Comparison of ENCODE assay signal across 28 cellular contexts in the genomic region with DNA sequence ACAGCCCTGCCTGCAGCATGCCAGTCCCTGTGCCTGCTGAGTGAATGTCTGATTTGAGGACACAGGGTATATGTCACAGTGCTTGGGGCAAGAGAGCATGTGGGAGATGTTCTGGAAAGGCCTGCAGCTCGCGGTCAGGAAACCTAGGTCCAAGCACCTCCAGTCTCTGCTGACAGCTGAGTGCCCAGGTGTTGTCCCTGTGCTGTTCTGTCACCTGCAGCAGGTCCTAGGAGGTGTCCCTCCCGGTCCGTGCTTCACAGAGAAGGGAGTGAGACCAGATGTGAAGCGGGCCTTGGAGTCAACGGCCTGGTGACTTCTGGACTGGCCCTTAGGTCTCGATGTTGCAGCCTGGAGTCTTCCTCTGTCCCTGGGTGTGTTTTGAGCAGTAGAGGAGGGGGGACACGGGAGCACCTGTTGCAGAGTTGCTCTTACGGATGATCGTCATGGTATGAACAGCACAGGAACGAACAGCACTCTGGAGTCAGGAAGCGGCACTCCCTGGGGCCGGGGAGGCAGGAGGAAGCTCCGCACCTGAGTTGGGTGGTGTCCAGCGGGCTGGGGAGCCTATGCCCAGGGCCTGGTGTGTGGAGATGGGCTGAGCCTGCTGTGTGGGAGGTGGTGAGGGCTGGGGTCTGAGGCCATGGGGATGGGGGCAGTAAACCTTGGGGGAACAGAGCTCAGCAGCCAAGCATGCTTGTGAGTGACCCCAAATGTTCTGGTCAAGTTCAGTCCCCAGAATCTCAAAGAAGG. TPM values are rescaled to one million over a fixed set of nuclear protein-coding genes. Genes with fewer than 3 reads are reported as not detected.
DNase-seq lines count a peak whose midpoint lies in the region; ATAC-seq and TF ChIP-seq lines count a peak whose summit lies in the region.
"Had no signal": no experiment of that assay in that cellular context is flagged by ENCODE, and none has a peak within 500 bp of the region (broad histone marks: within the 10 kb centered on the region; RNA-seq: fewer than 3 reads in every experiment).

No MANE protein-coding gene starts in this region.

- no peak overlapping the region for H3K4me3 Mint-ChIP-seq in activated CD4-positive, alpha-beta memory T cell treated with anti-CD3 and anti-CD28 coated beads for 36 hours
- H3K4me3 Mint-ChIP-seq in activated CD4-positive, alpha-beta memory T cell treated with anti-CD3 and anti-CD28 coated beads, Interleukin-2, amount 10 ng/mL, durations not matched to agents 7 days and 5 days = no peak overlapping the region
- H3K4me3 Mint-ChIP-seq in chondrocyte (ENCODE audit: unreplicated experiment) (no peak overlapping the region), endothelial cell (ENCODE audit: unreplicated experiment) (no peak overlapping the region)
- no peak overlapping the region for H3K4me3 Mint-ChIP-seq in activated CD8-positive, alpha-beta T cell treated with anti-CD3 and anti-CD28 coated beads for 36 hours
- H3K4me3 Mint-ChIP-seq: CD4-positive, alpha-beta T cell; HFFc6 had no signal

- no peak overlapping the region for H2AFZ ChIP-seq in trophoblast cell (ENCODE audit: insufficient read depth, low read length, poor library complexity)

- no peak for ATAC-seq in activated CD8-positive, alpha-beta T cell treated with anti-CD3 and anti-CD28 coated beads for 36 hours
- ATAC-seq: K562, Right ventricle myocardium inferior had no signal

- no peaks in the 10 kb centered on the region for H3K9me3 Mint-ChIP-seq in activated CD4-positive, alpha-beta memory T cell treated with anti-CD3 and anti-CD28 coated beads for 36 hours
- H3K9me3 Mint-ChIP-seq in activated CD4-positive, alpha-beta memory T cell treated with anti-CD3 and anti-CD28 coated beads, Interleukin-2, amount 10 ng/mL, durations not matched to agents 7 days and 5 days = no peaks in the 10 kb centered on the region
- H3K9me3 Mint-ChIP-seq in chondrocyte (ENCODE audit: low read depth) = no peaks in the 10 kb centered on the region
- H3K9me3 Mint-ChIP-seq in endothelial cell (ENCODE audit: unreplicated experiment) = no peaks in the 10 kb centered on the region
- H3K9me3 Mint-ChIP-seq in activated CD8-positive, alpha-beta T cell treated with anti-CD3 and anti-CD28 coated beads for 36 hours = no peaks in the 10 kb centered on the region
- H3K9me3 Mint-ChIP-seq: CD4-positive, alpha-beta T cell; HFFc6 had no signal

- peaks cover 2% of the 10 kb centered on the region for H3K9me3 ChIP-seq in trophoblast cell (ENCODE audit: insufficient read depth, low read depth, low read length)
- H3K9me3 ChIP-seq: BLaER1, MG63 had no signal

- no peaks in the 10 kb centered on the region for H3K4me1 Mint-ChIP-seq in activated CD4-positive, alpha-beta memory T cell treated with anti-CD3 and anti-CD28 coated beads for 36 hours (ENCODE audit: low read depth)
- peaks cover 4% of the 10 kb centered on the region for H3K4me1 Mint-ChIP-seq in activated CD4-positive, alpha-beta memory T cell treated with anti-CD3 and anti-CD28 coated beads, Interleukin-2, amount 10 ng/mL, durations not matched to agents 7 days and 5 days
- peaks cover 5% of the 10 kb centered on the region for H3K4me1 Mint-ChIP-seq in chondrocyte (ENCODE audit: low read depth)
- no peaks in the 10 kb centered on the region for H3K4me1 Mint-ChIP-seq in endothelial cell (ENCODE audit: unreplicated experiment)
- no peaks in the 10 kb centered on the region for H3K4me1 Mint-ChIP-seq in activated CD8-positive, alpha-beta T cell treated with anti-CD3 and anti-CD28 coated beads for 36 hours (ENCODE audit: low read depth)

- H3K36me3 Mint-ChIP-seq in activated CD4-positive, alpha-beta memory T cell treated with anti-CD3 and anti-CD28 coated beads for 36 hours = no peaks in the 10 kb centered on the region
- H3K36me3 Mint-ChIP-seq in activated CD4-positive, alpha-beta memory T cell treated with anti-CD3 and anti-CD28 coated beads, Interleukin-2, amount 10 ng/mL, durations not matched to agents 7 days and 5 days (ENCODE audit: low read depth) = no peaks in the 10 kb centered on the region
- H3K36me3 Mint-ChIP-seq in chondrocyte (ENCODE audit: low read depth) (no peaks in the 10 kb centered on the region), endothelial cell (ENCODE audit: low read depth, unreplicated experiment) (peaks cover 4% of the 10 kb centered on the region)
- no peaks in the 10 kb centered on the region for H3K36me3 Mint-ChIP-seq in activated CD8-positive, alpha-beta T cell treated with anti-CD3 and anti-CD28 coated beads for 36 hours (ENCODE audit: low read depth)

- H3K27ac ChIP-seq in trophoblast cell (ENCODE audit: low read depth, low read length) = no peak overlapping the region
- H3K27ac ChIP-seq: 22Rv1, BLaER1, HL-60 had no signal

- no peak overlapping the region for H4K12ac ChIP-seq in trophoblast cell (ENCODE audit: low read depth, low read length)

- TF ChIP-seq CTCF in chondrocyte (IDR thresholded peaks at IDR 0.05) (no peak), endothelial cell (IDR thresholded peaks at IDR 0.05; ENCODE audit: unreplicated experiment) (no peak)
- TF ChIP-seq CTCF in activated CD8-positive, alpha-beta T cell treated with anti-CD3 and anti-CD28 coated beads for 36 hours (IDR thresholded peaks at IDR 0.05) = no peak

- peaks cover 3% of the 10 kb centered on the region for H3K27me3 Mint-ChIP-seq in activated CD4-positive, alpha-beta memory T cell treated with anti-CD3 and anti-CD28 coated beads for 36 hours
- peaks cover 23% of the 10 kb centered on the region for H3K27me3 Mint-ChIP-seq in activated CD4-positive, alpha-beta memory T cell treated with anti-CD3 and anti-CD28 coated beads, Interleukin-2, amount 10 ng/mL, durations not matched to agents 7 days and 5 days
- H3K27me3 Mint-ChIP-seq in chondrocyte (ENCODE audit: low read depth) (peaks cover 24% of the 10 kb centered on the region), endothelial cell (ENCODE audit: unreplicated experiment) (peaks cover 9% of the 10 kb centered on the region)
- peaks cover 13% of the 10 kb centered on the region for H3K27me3 Mint-ChIP-seq in activated CD8-positive, alpha-beta T cell treated with anti-CD3 and anti-CD28 coated beads for 36 hours

- H3K9ac ChIP-seq in trophoblast cell (ENCODE audit: low read length) = no peak overlapping the region
- H3K9ac ChIP-seq: BLaER1 had no signal

- H3K79me2 ChIP-seq in trophoblast cell (ENCODE audit: control insufficient read depth, insufficient read depth, low read length, poor library complexity) = no peaks in the 10 kb centered on the region

- DNase-seq in activated CD4-positive, alpha-beta memory T cell treated with anti-CD3 and anti-CD28 coated beads for 36 hours = peak; percentile 3
- DNase-seq in activated CD4-positive, alpha-beta memory T cell treated with anti-CD3 and anti-CD28 coated beads, Interleukin-2, amount 10 ng/mL, durations not matched to agents 7 days and 5 days = no peak
- DNase-seq in chondrocyte (ENCODE audit: low spot score) (peak; percentile 77), trophoblast cell (no peak), endothelial cell (ENCODE audit: low spot score) (no peak), COR-L47 (lab: John Stamatoyannopoulos, UW) (no peak), COLO668 (lab: John Stamatoyannopoulos, UW; ENCODE audit: unreplicated experiment) (no peak)
- DNase-seq in activated CD8-positive, alpha-beta T cell treated with anti-CD3 and anti-CD28 coated beads for 36 hours = no peak
- DNase-seq: ACHN; CD4-positive, alpha-beta T cell; HFFc6; MG63; NCI-H1417; NCI-H187; NCI-H446 treated with DMSO at 0.1 percent for 48 hours; NCI-H526 treated with DMSO at 0.1 percent for 48 hours; OCI-M1 had no signal

- CTCF ChIA-PET in activated CD4-positive, alpha-beta memory T cell treated with anti-CD3 and anti-CD28 coated beads for 36 hours (lab: Charles Lee) = no interaction called here
- CTCF ChIA-PET in activated CD4-positive, alpha-beta memory T cell treated with anti-CD3 and anti-CD28 coated beads, Interleukin-2, amount 10 ng/mL, durations not matched to agents 7 days and 5 days (lab: Charles Lee) = interaction anchor here (0.9 to 2.0 kb wide), 2 partner anchors 18 kb away, joined by 3 to 8 read pairs; no protein-coding TSS in a partner anchor
- CTCF ChIA-PET in activated CD8-positive, alpha-beta T cell treated with anti-CD3 and anti-CD28 coated beads for 36 hours (lab: Charles Lee) = interaction anchor here (1.0 kb wide), 1 partner anchor 105 kb away, joined by 4 read pairs; no protein-coding TSS in a partner anchor

- intact Hi-C loops in activated CD4-positive, alpha-beta memory T cell treated with anti-CD3 and anti-CD28 coated beads for 36 hours (cut with micrococcal nuclease) = no loop called here
- intact Hi-C loops in activated CD8-positive, alpha-beta T cell treated with anti-CD3 and anti-CD28 coated beads for 36 hours (cut with micrococcal nuclease) = no loop called here

- WGBS in trophoblast cell (ENCODE audit: extremely low coverage, insufficient coverage, insufficient read length) = no CpG with 5 or more reads among the region's 15 CpGs

- no peak overlapping the region for H4K8ac ChIP-seq in trophoblast cell (ENCODE audit: low read depth, low read length)

- no peak overlapping the region for H3K18ac ChIP-seq in trophoblast cell (ENCODE audit: low read length)

- no peaks in the 10 kb centered on the region for H3K36me3 ChIP-seq in trophoblast cell (ENCODE audit: control insufficient read depth in 1 of 2, insufficient read depth in 2 of 2, low read length in 2 of 2)
- H3K36me3 ChIP-seq: BLaER1, MG63 had no signal

- H3K4me2 ChIP-seq in trophoblast cell (ENCODE audit: low read length) = no peak overlapping the region
- H3K4me2 ChIP-seq: BLaER1 had no signal

- no peaks in the 10 kb centered on the region for H3K27me3 ChIP-seq in trophoblast cell (ENCODE audit: insufficient read depth, low read length)
- H3K27me3 ChIP-seq: BLaER1, MG63 had no signal

- H3K4ac ChIP-seq in trophoblast cell (ENCODE audit: low read depth, low read length) = no peak overlapping the region

- H2BK5ac ChIP-seq in trophoblast cell (ENCODE audit: low read depth, low read length, poor library complexity) = no peak overlapping the region

- peak overlapping the region; percentile 80 for H3K23ac ChIP-seq in trophoblast cell (ENCODE audit: low read length)

- H2AK5ac ChIP-seq in trophoblast cell (ENCODE audit: low read length) = no peak overlapping the region

- H3K14ac ChIP-seq in trophoblast cell (ENCODE audit: low read length) = no peak overlapping the region

- no peak overlapping the region for H3K4me3 ChIP-seq in trophoblast cell (ENCODE audit: low read depth, low read length)
- H3K4me3 ChIP-seq: BLaER1, K562, MG63 had no signal

- H2BK12ac ChIP-seq in trophoblast cell (ENCODE audit: low read length) = no peak overlapping the region

- peaks cover 2% of the 10 kb centered on the region for H3K79me1 ChIP-seq in trophoblast cell (ENCODE audit: low read length)

- no peak overlapping the region for H2BK120ac ChIP-seq in trophoblast cell (ENCODE audit: insufficient read depth, low read length, poor library complexity)

- no peak overlapping the region for H4K91ac ChIP-seq in trophoblast cell (ENCODE audit: low read depth, low read length)

- POLR2A ChIA-PET in activated CD4-positive, alpha-beta memory T cell treated with anti-CD3 and anti-CD28 coated beads for 36 hours (lab: Charles Lee) = no interaction called here
- POLR2A ChIA-PET in activated CD4-positive, alpha-beta memory T cell treated with anti-CD3 and anti-CD28 coated beads, Interleukin-2, amount 10 ng/mL, durations not matched to agents 7 days and 5 days (lab: Charles Lee) = no interaction called here
- POLR2A ChIA-PET in activated CD8-positive, alpha-beta T cell treated with anti-CD3 and anti-CD28 coated beads for 36 hours (lab: Charles Lee) = interaction anchor here (1.1 kb wide), 1 partner anchor 9 kb away, joined by 3 read pairs; no protein-coding TSS in a partner anchor

- H3K4me1 ChIP-seq in trophoblast cell (ENCODE audit: control insufficient read depth in 1 of 2, insufficient read depth in 2 of 2, low read length in 2 of 2) = peaks cover 5 to 7% of the 10 kb centered on the region in 2 experiments

- H3K27ac Mint-ChIP-seq in activated CD4-positive, alpha-beta memory T cell treated with anti-CD3 and anti-CD28 coated beads for 36 hours = no peak overlapping the region
- no peak overlapping the region for H3K27ac Mint-ChIP-seq in activated CD4-positive, alpha-beta memory T cell treated with anti-CD3 and anti-CD28 coated beads, Interleukin-2, amount 10 ng/mL, durations not matched to agents 7 days and 5 days
- H3K27ac Mint-ChIP-seq in chondrocyte (ENCODE audit: unreplicated experiment) (no peak overlapping the region), endothelial cell (ENCODE audit: unreplicated experiment) (no peak overlapping the region)
- H3K27ac Mint-ChIP-seq in activated CD8-positive, alpha-beta T cell treated with anti-CD3 and anti-CD28 coated beads for 36 hours = no peak overlapping the region
- H3K27ac Mint-ChIP-seq: CD4-positive, alpha-beta T cell; HFFc6 had no signal

RNA-seq across cellular contexts. Expression of gene ARHGEF4, which starts 21.6 kb away (rescaled TPM):
- under 1 TPM; 0.52 to 0.58 TPM for total RNA-seq in activated CD4-positive, alpha-beta memory T cell treated with anti-CD3 and anti-CD28 coated beads for 36 hours
- under 1 TPM; 0.25 to 0.30 TPM for total RNA-seq in activated CD4-positive, alpha-beta memory T cell treated with anti-CD3 and anti-CD28 coated beads, Interleukin-2, amount 10 ng/mL, durations not matched to agents 7 days and 5 days
- total RNA-seq in chondrocyte (6.3 to 12.3 TPM (median 10.6 TPM) in 3 replicates), endothelial cell (ENCODE audit: unreplicated experiment) (10.3 TPM)
- polyA plus RNA-seq in trophoblast cell (2013) = 8.8 TPM in 2 replicates
- 1 to 10 TPM; 4.2 to 4.3 TPM for total RNA-seq in activated CD8-positive, alpha-beta T cell treated with anti-CD3 and anti-CD28 coated beads for 36 hours
- total RNA-seq: K562 had no signal
- polyA plus RNA-seq: K562 had no signal

RNA-seq across cellular contexts. Expression of gene AMER3, which starts 59.8 kb away (rescaled TPM):
- not detected for total RNA-seq in activated CD4-positive, alpha-beta memory T cell treated with anti-CD3 and anti-CD28 coated beads for 36 hours
- total RNA-seq in activated CD4-positive, alpha-beta memory T cell treated with anti-CD3 and anti-CD28 coated beads, Interleukin-2, amount 10 ng/mL, durations not matched to agents 7 days and 5 days = not detected
- total RNA-seq in chondrocyte (not detected in 3 replicates), endothelial cell (ENCODE audit: unreplicated experiment) (0.18 TPM)
- polyA plus RNA-seq in trophoblast cell (2013) = not detected in 2 replicates
- total RNA-seq in activated CD8-positive, alpha-beta T cell treated with anti-CD3 and anti-CD28 coated beads for 36 hours = not detected
- total RNA-seq: CD4-positive, alpha-beta T cell; Daoy; H4; HepG2; HFFc6; HT-29; K562; LHCN-M2; Right ventricle myocardium inferior; SK-MEL-5 had no signal
- polyA plus RNA-seq: HepG2, K562 had no signal

Comparison
In these comparisons a context has a peak if more than half of its experiments do, and no peak if none do; other contexts are left out.
1. DNase-seq: peak in activated CD4-positive, alpha-beta memory T cell treated with anti-CD3 and anti-CD28 coated beads for 36 hours (single experiment) and chondrocyte (single experiment); none in activated CD4-positive, alpha-beta memory T cell treated with anti-CD3 and anti-CD28 coated beads, Interleukin-2, amount 10 ng/mL, durations not matched to agents 7 days and 5 days (single experiment), trophoblast cell (0 of 2), endothelial cell (single experiment), COR-L47 (single experiment), activated CD8-positive, alpha-beta T cell treated with anti-CD3 and anti-CD28 coated beads for 36 hours (single experiment) and COLO668 (single experiment).